Comparison of ENCODE assay signal across 1 cellular context in the genomic region with DNA sequence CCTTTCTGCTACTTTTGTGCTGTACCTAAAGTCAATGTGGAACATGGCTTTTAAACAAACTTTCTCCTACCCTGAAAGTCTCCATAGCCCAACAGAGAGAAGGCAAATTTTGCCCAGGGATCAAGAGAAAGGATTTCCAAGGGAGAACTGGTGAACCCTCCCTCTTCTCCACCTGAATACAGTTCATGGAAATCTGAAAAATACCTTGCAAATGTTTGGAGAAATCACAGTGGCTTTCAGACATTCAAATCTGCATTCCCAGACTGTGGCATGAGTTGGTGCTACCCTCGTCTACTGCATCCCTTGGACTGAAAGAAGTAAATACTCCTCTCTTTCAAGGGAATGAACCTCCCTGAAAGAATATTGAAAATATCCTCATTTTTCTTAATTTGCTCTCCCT.
TF ChIP-seq lines count a peak whose summit lies in the region.

No MANE protein-coding gene starts in this region.

TF ChIP-seq in GM23338, 12 proteins besides CTCF, POLR2A, EP300 and RAD21 (continued from another document):
- TF ChIP-seq, protein P1, sequence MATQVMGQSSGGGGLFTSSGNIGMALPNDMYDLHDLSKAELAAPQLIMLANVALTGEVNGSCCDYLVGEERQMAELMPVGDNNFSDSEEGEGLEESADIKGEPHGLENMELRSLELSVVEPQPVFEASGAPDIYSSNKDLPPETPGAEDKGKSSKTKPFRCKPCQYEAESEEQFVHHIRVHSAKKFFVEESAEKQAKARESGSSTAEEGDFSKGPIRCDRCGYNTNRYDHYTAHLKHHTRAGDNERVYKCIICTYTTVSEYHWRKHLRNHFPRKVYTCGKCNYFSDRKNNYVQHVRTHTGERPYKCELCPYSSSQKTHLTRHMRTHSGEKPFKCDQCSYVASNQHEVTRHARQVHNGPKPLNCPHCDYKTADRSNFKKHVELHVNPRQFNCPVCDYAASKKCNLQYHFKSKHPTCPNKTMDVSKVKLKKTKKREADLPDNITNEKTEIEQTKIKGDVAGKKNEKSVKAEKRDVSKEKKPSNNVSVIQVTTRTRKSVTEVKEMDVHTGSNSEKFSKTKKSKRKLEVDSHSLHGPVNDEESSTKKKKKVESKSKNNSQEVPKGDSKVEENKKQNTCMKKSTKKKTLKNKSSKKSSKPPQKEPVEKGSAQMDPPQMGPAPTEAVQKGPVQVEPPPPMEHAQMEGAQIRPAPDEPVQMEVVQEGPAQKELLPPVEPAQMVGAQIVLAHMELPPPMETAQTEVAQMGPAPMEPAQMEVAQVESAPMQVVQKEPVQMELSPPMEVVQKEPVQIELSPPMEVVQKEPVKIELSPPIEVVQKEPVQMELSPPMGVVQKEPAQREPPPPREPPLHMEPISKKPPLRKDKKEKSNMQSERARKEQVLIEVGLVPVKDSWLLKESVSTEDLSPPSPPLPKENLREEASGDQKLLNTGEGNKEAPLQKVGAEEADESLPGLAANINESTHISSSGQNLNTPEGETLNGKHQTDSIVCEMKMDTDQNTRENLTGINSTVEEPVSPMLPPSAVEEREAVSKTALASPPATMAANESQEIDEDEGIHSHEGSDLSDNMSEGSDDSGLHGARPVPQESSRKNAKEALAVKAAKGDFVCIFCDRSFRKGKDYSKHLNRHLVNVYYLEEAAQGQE (IDR thresholded peaks at IDR 0.05; ENCODE audit: unreplicated experiment): no peak
